In genomic region chr1:109161836-109162606, GRCh38 we compare ENCODE assay signal across 8 cellular contexts. TPM values are rescaled to one million over a fixed set of nuclear protein-coding genes. Genes with fewer than 3 reads are reported as not detected.
DNase-seq lines count a peak whose midpoint lies in the region; ATAC-seq and TF ChIP-seq lines count a peak whose summit lies in the region.

No MANE protein-coding gene starts in this region.

- H2AFZ ChIP-seq in Loucy (ENCODE audit: low read length), result no peak overlapping the region
- H2AFZ ChIP-seq in hepatocyte, result no peak overlapping the region

- no peaks in the 10 kb centered on the region for H3K9me2 ChIP-seq in Loucy (replicated peaks; ENCODE audit: low read depth, low read length)
- H3K9me2 ChIP-seq in hepatocyte (replicated peaks; ENCODE audit: insufficient read depth), result no peaks in the 10 kb centered on the region

- peak overlapping the region in 6 of 7 donors; percentile 5 to 81 (median 55) for H3K4me3 Mint-ChIP-seq in CD8-positive, alpha-beta memory T cell
- peak overlapping the region; percentile 10 for H3K4me3 Mint-ChIP-seq in activated naive CD8-positive, alpha-beta T cell treated with anti-CD3 and anti-CD28 coated beads for 36 hours

- no peaks in the 10 kb centered on the region for H3K9me3 Mint-ChIP-seq in CD8-positive, alpha-beta memory T cell
- no peaks in the 10 kb centered on the region for H3K9me3 Mint-ChIP-seq in activated naive CD8-positive, alpha-beta T cell treated with anti-CD3 and anti-CD28 coated beads for 36 hours

- no peaks in the 10 kb centered on the region for H3K27me3 ChIP-seq in CD8-positive, alpha-beta memory T cell (ENCODE audit: insufficient read depth, low read length, poor library complexity, severe bottlenecking)
- H3K27me3 ChIP-seq in Loucy (ENCODE audit: insufficient read depth, low read length, poor library complexity, severe bottlenecking) (peaks cover 5% of the 10 kb centered on the region), hepatocyte (no peaks in the 10 kb centered on the region)

- H3K9me3 ChIP-seq in CD8-positive, alpha-beta memory T cell (ENCODE audit: low read length), result no peaks in the 10 kb centered on the region
- H3K9me3 ChIP-seq in Loucy (ENCODE audit: insufficient read depth, low read depth, low read length) (no peaks in the 10 kb centered on the region), hepatocyte (ENCODE audit: low read depth) (no peaks in the 10 kb centered on the region)

- H4K20me1 ChIP-seq in Loucy (ENCODE audit: insufficient read depth, low read length, poor library complexity, severe bottlenecking), result no peaks in the 10 kb centered on the region
- H4K20me1 ChIP-seq in hepatocyte (ENCODE audit: insufficient read depth, poor library complexity, severe bottlenecking), result no peaks in the 10 kb centered on the region

- H3K4me3 ChIP-seq in CD8-positive, alpha-beta memory T cell (ENCODE audit: low read length), result no peak overlapping the region
- no peak overlapping the region for H3K4me3 ChIP-seq in Loucy (ENCODE audit: low read length, poor library complexity, severe bottlenecking)
- no peak overlapping the region for H3K4me3 ChIP-seq in hepatocyte

- no peaks in the 10 kb centered on the region for H3K36me3 ChIP-seq in CD8-positive, alpha-beta memory T cell (ENCODE audit: insufficient read depth, low read length)
- no peaks in the 10 kb centered on the region for H3K36me3 ChIP-seq in Loucy (ENCODE audit: insufficient read depth, low read length)
- H3K36me3 ChIP-seq in hepatocyte (replicated peaks; ENCODE audit: insufficient read depth, low read depth), result no peaks in the 10 kb centered on the region

- DNase-seq in CD8-positive, alpha-beta memory T cell, result peak in 2 of 5 donors; percentile 5 to 25
- peak; percentile 15 for DNase-seq in activated naive CD8-positive, alpha-beta T cell treated with anti-CD3 and anti-CD28 coated beads for 36 hours
- DNase-seq in hepatocyte (ENCODE audit: low spot score) (peak; percentile 40), cerebellar nuclear complex (lab: John Stamatoyannopoulos, UW) (no peak), NCI-H345 treated with DMSO at 0.1 percent for 48 hours (lab: John Stamatoyannopoulos, UW; ENCODE audit: unreplicated experiment) (no peak)
- DNase-seq in stimulated activated CD4-positive, alpha-beta T cell treated with anti-CD3 and anti-CD28 coated beads, TNF-alpha, amount 100 ng/mL, for 48 hours (ENCODE audit: low read depth in 3 of 3), result peak in 2 of 3 donors; percentile 13 to 15

- TF ChIP-seq CTCF in Loucy (conservative IDR thresholded peaks at IDR 0.05; ENCODE audit: low read length) (no peak), hepatocyte (IDR thresholded peaks at IDR 0.05; ENCODE audit: poor library complexity) (no peak)

- peak overlapping the region; percentile 25 for H3K4me2 ChIP-seq in Loucy (ENCODE audit: low read depth, low read length, poor library complexity, severe bottlenecking)
- H3K4me2 ChIP-seq in hepatocyte, result peak overlapping the region; percentile 52

- H3K9ac ChIP-seq in Loucy (ENCODE audit: low read depth, low read length, poor library complexity, severe bottlenecking), result no peak overlapping the region

- no peaks in the 10 kb centered on the region for H3K27me3 Mint-ChIP-seq in CD8-positive, alpha-beta memory T cell
- H3K27me3 Mint-ChIP-seq in activated naive CD8-positive, alpha-beta T cell treated with anti-CD3 and anti-CD28 coated beads for 36 hours, result no peaks in the 10 kb centered on the region

- 74% methylated on average over 12 of the region's 12 CpGs for WGBS in hepatocyte (ENCODE audit: low lambda C conversion rate, missing lambda C conversion rate)

- CTCF ChIA-PET in CD8-positive, alpha-beta memory T cell (lab: Charles Lee), result interaction anchor here (1.1 kb wide), 1 partner anchor 10 kb away, joined by 3 read pairs; no protein-coding TSS in a partner anchor

- peaks cover 7% of the 10 kb centered on the region for H3K4me1 ChIP-seq in CD8-positive, alpha-beta memory T cell (ENCODE audit: insufficient read depth, low read length)
- peaks cover 4% of the 10 kb centered on the region for H3K4me1 ChIP-seq in Loucy (ENCODE audit: insufficient read depth, low read length, poor library complexity, severe bottlenecking)
- H3K4me1 ChIP-seq in hepatocyte (ENCODE audit: insufficient read depth), result no peaks in the 10 kb centered on the region

- ATAC-seq in GM21423 (IDR thresholded peaks at IDR 0.05; ENCODE audit: unreplicated experiment), result peak; percentile 57

- peaks cover 3 to 5% (median 4%) of the 10 kb centered on the region in 3 donors for H3K36me3 Mint-ChIP-seq in CD8-positive, alpha-beta memory T cell
- no peaks in the 10 kb centered on the region for H3K36me3 Mint-ChIP-seq in activated naive CD8-positive, alpha-beta T cell treated with anti-CD3 and anti-CD28 coated beads for 36 hours

- 0 out of 2 replicates have a peak, but pooled peaks cover 2% of the 10 kb centered on the region for H3F3A ChIP-seq in Loucy (ENCODE audit: low read depth)

- no peak overlapping the region for H3K27ac ChIP-seq in CD8-positive, alpha-beta memory T cell (ENCODE audit: low read depth, low read length)
- no peak overlapping the region for H3K27ac ChIP-seq in hepatocyte

- H3K79me2 ChIP-seq in Loucy (ENCODE audit: insufficient read depth, low read length) (no peaks in the 10 kb centered on the region), hepatocyte (no peaks in the 10 kb centered on the region)

- H3K4me1 Mint-ChIP-seq in CD8-positive, alpha-beta memory T cell, result peaks cover 13 to 16% (median 16%) of the 10 kb centered on the region in 3 donors
- peaks cover 20% of the 10 kb centered on the region for H3K4me1 Mint-ChIP-seq in activated naive CD8-positive, alpha-beta T cell treated with anti-CD3 and anti-CD28 coated beads for 36 hours

- peak overlapping the region; percentile 48 to 96 (median 78) for H3K27ac Mint-ChIP-seq in CD8-positive, alpha-beta memory T cell
- peak overlapping the region; percentile 72 for H3K27ac Mint-ChIP-seq in activated naive CD8-positive, alpha-beta T cell treated with anti-CD3 and anti-CD28 coated beads for 36 hours

- POLR2A ChIA-PET in CD8-positive, alpha-beta memory T cell (lab: Charles Lee), result interaction anchor here (0.5 kb wide), 1 partner anchor 310 kb away, joined by 3 read pairs; no protein-coding TSS in a partner anchor

RNA-seq across cellular contexts. Expression of gene ELAPOR1, which starts 48.1 kb away (rescaled TPM):
- total RNA-seq in CD8-positive, alpha-beta memory T cell, result 10 to 100 TPM; 11.3 to 13.9 TPM
- 15.7 TPM for polyA plus RNA-seq in CD8-positive, alpha-beta memory T cell
- 1 to 10 TPM; 6.8 to 7.7 TPM for total RNA-seq in activated naive CD8-positive, alpha-beta T cell treated with anti-CD3 and anti-CD28 coated beads for 36 hours
- 2.5 and 3.0 TPM in 2 replicates for total RNA-seq in hepatocyte
- 1.6 and 1.8 TPM in 2 replicates for polyA plus RNA-seq in hepatocyte

RNA-seq across cellular contexts. Expression of gene SARS1, which starts 51.7 kb away (rescaled TPM):
- total RNA-seq in CD8-positive, alpha-beta memory T cell, result 100 to 1,000 TPM; 189 to 195 TPM
- polyA plus RNA-seq in CD8-positive, alpha-beta memory T cell, result 157 TPM
- total RNA-seq in activated naive CD8-positive, alpha-beta T cell treated with anti-CD3 and anti-CD28 coated beads for 36 hours, result 100 to 1,000 TPM; 217 to 226 TPM
- 179 and 180 TPM in 2 replicates for total RNA-seq in hepatocyte
- polyA plus RNA-seq in hepatocyte, result 125 and 158 TPM in 2 replicates

Comparison
In these comparisons a context has a peak if more than half of its experiments do, and no peak if none do; other contexts are left out.
1. DNase-seq: peak in activated naive CD8-positive, alpha-beta T cell treated with anti-CD3 and anti-CD28 coated beads for 36 hours (single experiment), hepatocyte (single experiment) and stimulated activated CD4-positive, alpha-beta T cell treated with anti-CD3 and anti-CD28 coated beads, TNF-alpha, amount 100 ng/mL, for 48 hours (2 of 3); none in cerebellar nuclear complex (0 of 2) and NCI-H345 treated with DMSO at 0.1 percent for 48 hours (single experiment).